In the genomic region with DNA sequence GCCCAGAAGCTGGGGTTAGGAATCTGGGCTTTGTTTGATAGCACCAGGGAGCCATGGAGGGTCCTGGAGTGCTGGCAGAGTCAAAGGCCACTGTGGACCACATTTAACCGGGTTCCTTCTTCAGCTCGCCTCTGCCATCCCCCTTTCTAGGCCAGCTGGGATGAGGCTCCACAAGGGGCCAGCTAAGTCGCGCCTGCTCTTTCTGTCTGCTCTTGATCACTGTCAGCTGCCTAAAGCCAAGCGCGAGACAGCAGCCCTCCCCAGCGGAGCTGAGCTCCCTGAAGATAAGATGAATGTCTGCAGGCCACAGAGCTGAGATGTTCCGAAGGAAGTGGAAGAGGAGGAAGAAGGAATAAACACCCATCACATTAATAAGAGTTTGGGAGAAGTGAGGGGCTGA, we compare ENCODE assay signal across 18 cellular contexts.
DNase-seq lines count a peak whose midpoint lies in the region; ATAC-seq and TF ChIP-seq lines count a peak whose summit lies in the region.
"Had no signal": no experiment of that assay in that cellular context is flagged by ENCODE, and none has a peak within 500 bp of the region (broad histone marks: within the 10 kb centered on the region; RNA-seq: fewer than 3 reads in every experiment).

No MANE protein-coding gene starts in this region.

- H3K27me3 ChIP-seq in left ventricle myocardium inferior (ENCODE audit: low read depth): peaks cover 75% of the 10 kb centered on the region
- H3K27me3 ChIP-seq in thyroid gland: no peaks in the 10 kb centered on the region

- ATAC-seq in Right ventricle myocardium inferior (no peak), GM18909 (IDR thresholded peaks at IDR 0.05; ENCODE audit: poor library complexity, unreplicated experiment) (no peak)
- ATAC-seq: GM23338 had no signal

- no peak for TF ChIP-seq CTCF in left ventricle myocardium inferior (IDR thresholded peaks at IDR 0.05; ENCODE audit: borderline replicate concordance)
- TF ChIP-seq CTCF in nephron (IDR thresholded peaks at IDR 0.05; ENCODE audit: unreplicated experiment in 3 of 3): no peak
- no peak for TF ChIP-seq CTCF in thyroid gland (IDR thresholded peaks at IDR 0.05)

- H3K4me3 Mint-ChIP-seq in nephron: peak overlapping the region in 1 of 3 experiments; percentile 10
- H3K4me3 Mint-ChIP-seq: GM23338, IgD-negative memory B cell had no signal

- H3K27ac ChIP-seq in left ventricle myocardium inferior (replicated peaks) (no peak overlapping the region), cingulate gyrus (ENCODE audit: low read depth, low read length) (peak overlapping the region; percentile 60), thyroid gland (no peak overlapping the region)

- H3K9me3 Mint-ChIP-seq in nephron: no peaks in the 10 kb centered on the region
- H3K9me3 Mint-ChIP-seq: GM23338 had no signal

- peak; percentile 20 for DNase-seq in Right ventricle myocardium inferior (ENCODE audit: missing footprints)
- DNase-seq in left ventricle myocardium inferior: no peak
- DNase-seq in thyroid gland: no peak
- DNase-seq in DMS 273 (lab: John Stamatoyannopoulos, UW; ENCODE audit: unreplicated experiment): no peak
- DNase-seq: Caco-2, DMS79, GDM1, MV-4-11, NCI-H1436, NCI-H2081 treated with DMSO at 0.1 percent for 48 hours, NCI-H446 treated with DMSO at 0.1 percent for 48 hours, NCI-H774, SHP77 treated with DMSO at 0.1 percent for 48 hours had no signal

- H3K4me3 ChIP-seq in left ventricle myocardium inferior (no peak overlapping the region), thyroid gland (replicated peaks in 1 of 3) (no peak overlapping the region)
- H3K4me3 ChIP-seq: GM23338 had no signal

- no peaks in the 10 kb centered on the region for H3K4me1 ChIP-seq in left ventricle myocardium inferior
- H3K4me1 ChIP-seq in thyroid gland: no peaks in the 10 kb centered on the region
- H3K4me1 ChIP-seq: Caco-2 had no signal

- peak overlapping the region in 2 of 3 experiments; percentile 58 to 73 for H3K27ac Mint-ChIP-seq in nephron
- H3K27ac Mint-ChIP-seq: GM23338, IgD-negative memory B cell had no signal

- H3K27me3 Mint-ChIP-seq in nephron (ENCODE audit: low read depth): peaks cover 20% of the 10 kb centered on the region

- WGBS in thyroid gland, 2 donors: 28 to 29% methylated on average over 8 of the region's 8 CpGs

- H3K36me3 ChIP-seq in left ventricle myocardium inferior (no peaks in the 10 kb centered on the region), thyroid gland (no peaks in the 10 kb centered on the region)

- peaks cover 18% of the 10 kb centered on the region for H3K4me1 Mint-ChIP-seq in nephron

- TF ChIP-seq POLR2A in thyroid gland (IDR thresholded peaks at IDR 0.05): no peak

- H3K9me3 ChIP-seq in left ventricle myocardium inferior (replicated peaks) (no peaks in the 10 kb centered on the region), thyroid gland (no peaks in the 10 kb centered on the region)
- H3K9me3 ChIP-seq: Caco-2 had no signal

- no peaks in the 10 kb centered on the region for H3K36me3 Mint-ChIP-seq in nephron (ENCODE audit: low read depth)
- H3K36me3 Mint-ChIP-seq: IgD-negative memory B cell had no signal

- intact Hi-C loops in Right ventricle myocardium inferior (cut with DNase I) (no loop called here), left ventricle myocardium inferior (cut with micrococcal nuclease) (no loop called here), thyroid gland (cut with DNase I) (no loop called here)
